24 cellular contexts compared by ENCODE assay signal in the genomic region with DNA sequence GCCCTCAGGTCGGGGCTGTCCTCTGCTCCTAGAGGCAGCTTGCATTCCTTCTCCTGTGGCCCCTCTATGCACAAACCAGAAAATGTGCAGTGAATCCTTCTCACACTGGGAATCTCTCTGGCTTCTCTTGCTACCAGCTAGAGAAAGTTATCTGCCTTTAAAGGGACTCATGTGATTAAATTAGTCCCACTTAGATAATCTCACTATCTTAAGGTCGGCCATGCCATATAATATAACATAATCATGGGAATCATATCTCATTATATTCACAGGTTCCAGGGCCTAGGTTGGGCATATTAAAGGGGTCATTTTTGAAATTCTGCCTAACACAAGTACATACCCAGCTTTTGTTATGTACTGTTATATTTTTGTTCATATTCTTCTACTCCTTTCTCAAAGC. TPM values are rescaled to one million over a fixed set of nuclear protein-coding genes. Genes with fewer than 3 reads are reported as not detected.
"Had no signal": no experiment of that assay in that cellular context is flagged by ENCODE, and none has a peak within 500 bp of the region (broad histone marks: within the 10 kb centered on the region; RNA-seq: fewer than 3 reads in every experiment).

No MANE protein-coding gene starts in this region.

- H3K36me3 ChIP-seq: esophagus squamous epithelium, gastrocnemius medialis, right atrium auricular region, spleen, thoracic aorta had no signal

- H3K4me1 ChIP-seq: esophagus squamous epithelium, gastrocnemius medialis, right atrium auricular region, spleen had no signal

- DNase-seq: activated CD4-positive, alpha-beta T cell treated with anti-CD3 and anti-CD28 coated beads for 4 hours; activated CD4-positive, alpha-beta T cell treated with anti-CD3 and anti-CD28 coated beads, Interleukin-2, amount 50 U/mL, for 4 hours; activated naive CD4-positive, alpha-beta T cell; activated T-cell treated with anti-CD3 and anti-CD28 coated beads for 4 hours; activated T-cell treated with anti-CD3 and anti-CD28 coated beads, Interleukin-2, amount 50 U/mL, for 72 hours; anterior cingulate cortex; dermis blood vessel endothelial cell; effector CD4-positive, alpha-beta T cell; esophagus squamous epithelium; gastrocnemius medialis; glutamatergic neuron; left cardiac atrium; midbrain; naive thymus-derived CD4-positive, alpha-beta T cell; nucleus accumbens; spleen; stimulated activated CD4-positive, alpha-beta T cell treated with anti-CD3 and anti-CD28 coated beads, Interleukin-2, amount 100 ng/mL, for 48 hours; stimulated activated naive CD8-positive, alpha-beta T cell treated with anti-CD3 and anti-CD28 coated beads, Interleukin-15, Interleukin-2, amounts not matched to agents 100 U/mL and 50 U/mL, for 24 hours; trophoblast cell had no signal

- H3K27ac ChIP-seq: epithelial cell of prostate, esophagus squamous epithelium, gastrocnemius medialis, spleen, thoracic aorta had no signal

- H3K9me3 ChIP-seq: esophagus squamous epithelium, gastrocnemius medialis, right atrium auricular region, spleen, thoracic aorta had no signal

- H3K4me3 ChIP-seq: esophagus squamous epithelium, gastrocnemius medialis, right atrium auricular region, spleen, thoracic aorta had no signal

- ATAC-seq: activated naive CD4-positive, alpha-beta T cell treated with anti-CD3 and anti-CD28 coated beads, Interleukin-2, amount 50 U/mL, for 72 hours; activated T-cell treated with anti-CD3 and anti-CD28 coated beads, Interleukin-2, amount 50 U/mL, for 72 hours; gastrocnemius medialis; left cardiac atrium; naive thymus-derived CD4-positive, alpha-beta T cell; stimulated activated naive CD8-positive, alpha-beta T cell treated with anti-CD3 and anti-CD28 coated beads, Interleukin-15, Interleukin-2, amounts not matched to agents 100 U/mL and 50 U/mL, for 24 hours had no signal

- H3K27me3 ChIP-seq: esophagus squamous epithelium, gastrocnemius medialis, right atrium auricular region, spleen had no signal

RNA-seq across cellular contexts. Expression of gene PTGFR, which starts 31.4 kb away (rescaled TPM):
- total RNA-seq: activated naive CD4-positive, alpha-beta T cell treated with anti-CD3 and anti-CD28 coated beads, Interleukin-2, amount 50 U/mL, for 72 hours; activated T-cell treated with anti-CD3 and anti-CD28 coated beads, Interleukin-2, amount 50 U/mL, for 72 hours; naive thymus-derived CD4-positive, alpha-beta T cell had no signal
- polyA plus RNA-seq: keratinocyte; naive thymus-derived CD4-positive, alpha-beta T cell had no signal
